1 cellular context compared by ENCODE assay signal in genomic region chr5:108078882-108079281, GRCh38.
TF ChIP-seq lines count a peak whose summit lies in the region.

No MANE protein-coding gene starts in this region.

TF ChIP-seq in WTC11, 78 proteins besides CTCF, POLR2A, EP300 and RAD21 (continued from another document):
- TF ChIP-seq ARID4B (CRISPR knock-in tag; IDR thresholded peaks at IDR 0.05; ENCODE audit: borderline replicate concordance): no peak
- TF ChIP-seq ZNF423 (CRISPR knock-in tag; IDR thresholded peaks at IDR 0.05): no peak
- TF ChIP-seq PRDM15 (CRISPR knock-in tag; IDR thresholded peaks at IDR 0.05): no peak
- no peak for TF ChIP-seq SP1 (CRISPR knock-in tag; conservative IDR thresholded peaks at IDR 0.05)
- no peak for TF ChIP-seq NR3C1 (CRISPR knock-in tag; conservative IDR thresholded peaks at IDR 0.05; ENCODE audit: low read depth)
